In the genomic region with DNA sequence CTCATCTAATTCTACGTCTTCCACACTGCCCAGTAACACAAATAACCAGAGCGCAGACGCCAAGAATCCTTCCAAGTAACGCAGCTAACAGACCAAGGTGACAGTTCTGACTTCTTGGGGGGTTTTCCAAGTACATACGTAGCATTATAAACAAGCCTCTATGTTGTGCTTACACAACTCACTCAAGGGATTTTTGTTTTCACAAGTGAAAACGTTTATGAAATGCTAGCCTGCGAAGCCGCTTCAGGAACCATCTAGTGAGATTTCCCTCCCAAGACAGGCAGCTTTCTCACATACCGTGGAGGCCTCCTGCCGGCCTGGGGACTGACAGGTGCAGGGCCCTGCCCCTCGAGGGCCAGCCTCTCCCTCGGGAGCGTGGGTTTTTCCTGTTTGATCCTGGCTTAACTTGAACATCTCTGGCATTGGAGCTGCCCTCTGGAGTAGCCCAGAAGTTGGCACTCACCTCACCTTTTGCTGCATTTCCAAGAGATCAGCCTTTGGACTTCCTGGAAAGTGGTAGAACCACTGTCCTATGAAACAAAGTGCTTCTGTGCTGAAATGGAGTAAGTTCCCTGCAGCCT, we compare ENCODE assay signal across 11 cellular contexts.
A peak's percentile ranks its signal among the peaks of the same experiment; 100 is the strongest.
DNase-seq lines count a peak whose midpoint lies in the region; ATAC-seq, FAIRE-seq and TF ChIP-seq lines count a peak whose summit lies in the region.
"Had no signal": no experiment of that assay in that cellular context is flagged by ENCODE, and none has a peak within 500 bp of the region (broad histone marks: within the 10 kb centered on the region; RNA-seq: fewer than 3 reads in every experiment).

No MANE protein-coding gene starts in this region.

- no peak overlapping the region for H3K27ac Mint-ChIP-seq in neural progenitor cell
- H3K27ac Mint-ChIP-seq: activated naive CD4-positive, alpha-beta T cell treated with anti-CD3 and anti-CD28 coated beads, Interleukin-2, amount 50 U/mL, for 24 hours; nephron progenitor cell had no signal

- peaks cover 46% of the 10 kb centered on the region for H3K4me1 Mint-ChIP-seq in neural progenitor cell

- no peak overlapping the region for H2AFZ ChIP-seq in neural progenitor cell (replicated peaks)

- no peak overlapping the region for H3K4me2 ChIP-seq in neural progenitor cell

- H4K20me1 ChIP-seq in neural progenitor cell (ENCODE audit: low read depth): no peaks in the 10 kb centered on the region

- no peaks in the 10 kb centered on the region for H3K9me3 Mint-ChIP-seq in neural progenitor cell
- H3K9me3 Mint-ChIP-seq: activated naive CD4-positive, alpha-beta T cell treated with anti-CD3 and anti-CD28 coated beads, Interleukin-2, amount 50 U/mL, for 24 hours; nephron progenitor cell had no signal

- no peaks in the 10 kb centered on the region for H3F3A ChIP-seq in neural progenitor cell (ENCODE audit: low read depth)

- H3K27me3 Mint-ChIP-seq in neural progenitor cell (ENCODE audit: insufficient read depth, low read depth): peaks cover 2% of the 10 kb centered on the region
- H3K27me3 Mint-ChIP-seq: activated naive CD4-positive, alpha-beta T cell treated with anti-CD3 and anti-CD28 coated beads, Interleukin-2, amount 50 U/mL, for 24 hours had no signal

- peaks cover 32 to 41% of the 10 kb centered on the region in 2 donors for H3K4me1 ChIP-seq in duodenal mucosa (ENCODE audit: control insufficient read depth in 1 of 2, insufficient read depth in 2 of 2, low read length in 2 of 2)
- peaks cover 19% of the 10 kb centered on the region for H3K4me1 ChIP-seq in neural progenitor cell
- H3K4me1 ChIP-seq: SJSA1 had no signal

- H3K36me3 Mint-ChIP-seq in neural progenitor cell: peaks cover 7% of the 10 kb centered on the region

- ATAC-seq in GM19467 (IDR thresholded peaks at IDR 0.05; ENCODE audit: unreplicated experiment) (peak; percentile 30), HG03108 (IDR thresholded peaks at IDR 0.05; ENCODE audit: unreplicated experiment) (peak; percentile 38)
- no peak for ATAC-seq in stimulated activated naive CD8-positive, alpha-beta T cell treated with anti-CD3 and anti-CD28 coated beads, Interleukin-15, Interleukin-2, amounts not matched to agents 100 U/mL and 50 U/mL, for 24 hours

- TF ChIP-seq POLR2A in H54 (IDR thresholded peaks at IDR 0.05; ENCODE audit: low read depth, low read length): no peak

- H3K27me3 ChIP-seq in duodenal mucosa (ENCODE audit: control insufficient read depth in 1 of 2, insufficient read depth in 2 of 2, low read length in 2 of 2) (no peaks in the 10 kb centered on the region), neural progenitor cell (no peaks in the 10 kb centered on the region)
- H3K27me3 ChIP-seq: SJSA1 had no signal

- peak overlapping the region; percentile 19; the same call in 1 of the 2 replicates for H3K4me3 ChIP-seq in GM12864 (ENCODE audit: low read depth, low read length)
- H3K4me3 ChIP-seq in duodenal mucosa (ENCODE audit: low read depth in 1 of 2, low read length in 2 of 2): peak overlapping the region; percentile 12 to 26
- no peak overlapping the region for H3K4me3 ChIP-seq in neural progenitor cell
- H3K4me3 ChIP-seq: SJSA1 had no signal

- H3K9ac ChIP-seq in duodenal mucosa (ENCODE audit: low read depth in 1 of 2, low read length in 2 of 2) (no peak overlapping the region), neural progenitor cell (no peak overlapping the region)

- no peak overlapping the region for H3K27ac ChIP-seq in duodenal mucosa (ENCODE audit: low read depth, low read length)
- no peak overlapping the region for H3K27ac ChIP-seq in neural progenitor cell
- H3K27ac ChIP-seq: SJSA1 had no signal

- H3K4me3 Mint-ChIP-seq in neural progenitor cell: no peak overlapping the region
- H3K4me3 Mint-ChIP-seq: activated naive CD4-positive, alpha-beta T cell treated with anti-CD3 and anti-CD28 coated beads, Interleukin-2, amount 50 U/mL, for 24 hours; nephron progenitor cell had no signal

- TF ChIP-seq CTCF in GM12864 (IDR thresholded peaks at IDR 0.05; ENCODE audit: low read depth, low read length, missing control alignments) (peak; percentile 19), neural progenitor cell (IDR thresholded peaks at IDR 0.05) (no peak)

- H3K36me3 ChIP-seq in duodenal mucosa (ENCODE audit: control insufficient read depth in 1 of 2, insufficient read depth in 2 of 2, low read length in 2 of 2) (no peaks in the 10 kb centered on the region), neural progenitor cell (no peaks in the 10 kb centered on the region)
- H3K36me3 ChIP-seq: SJSA1 had no signal

- DNase-seq in GM12864 (ENCODE audit: low read depth) (no peak), middle frontal gyrus (ENCODE audit: extremely low spot score, low spot score) (no peak), H54 (ENCODE audit: insufficient read length, low spot score) (no peak), neural progenitor cell (ENCODE audit: low spot score) (no peak)
- DNase-seq in stimulated activated naive CD8-positive, alpha-beta T cell treated with anti-CD3 and anti-CD28 coated beads, Interleukin-15, Interleukin-2, amounts not matched to agents 100 U/mL and 50 U/mL, for 24 hours: no peak
- DNase-seq: nephron progenitor cell had no signal

- no peaks in the 10 kb centered on the region for H3K9me3 ChIP-seq in duodenal mucosa (ENCODE audit: control insufficient read depth in 1 of 2, low read length in 2 of 2)
- no peaks in the 10 kb centered on the region for H3K9me3 ChIP-seq in neural progenitor cell (ENCODE audit: low read depth)
- H3K9me3 ChIP-seq: SJSA1 had no signal

- FAIRE-seq in H54 (lab: Jason Lieb, UNC): no peak

- H3K79me2 ChIP-seq in neural progenitor cell (ENCODE audit: low read depth): no peaks in the 10 kb centered on the region
